In genomic region chr2:148932536-148932935, GRCh38 we compare ENCODE assay signal across 21 cellular contexts. TPM values are rescaled to one million over a fixed set of nuclear protein-coding genes. Genes with fewer than 3 reads are reported as not detected.
A peak's percentile ranks its signal among the peaks of the same experiment; 100 is the strongest.
DNase-seq lines count a peak whose midpoint lies in the region; ATAC-seq and TF ChIP-seq lines count a peak whose summit lies in the region.
"Had no signal": no experiment of that assay in that cellular context is flagged by ENCODE, and none has a peak within 500 bp of the region (broad histone marks: within the 10 kb centered on the region; RNA-seq: fewer than 3 reads in every experiment).

No MANE protein-coding gene starts in this region.

- H3K4me1 Mint-ChIP-seq in endodermal cell: peaks cover 12% of the 10 kb centered on the region

- peaks cover 18% of the 10 kb centered on the region for H3K27me3 Mint-ChIP-seq in endodermal cell (ENCODE audit: insufficient read depth)
- H3K27me3 Mint-ChIP-seq: CD4-positive, alpha-beta memory T cell had no signal

- H3K18ac ChIP-seq in IMR-90 (ENCODE audit: low read depth, low read length): no peak overlapping the region

- BruUV-seq in IMR-90 (replicated peaks; lab: Mats Ljungman, UMichigan): no TSS peak

- no peak overlapping the region for H4K8ac ChIP-seq in IMR-90 (ENCODE audit: low read depth in 2 of 2, low read length in 2 of 2)

- no peak overlapping the region for H2BK15ac ChIP-seq in IMR-90 (ENCODE audit: low read depth, low read length)

- H3K14ac ChIP-seq in IMR-90 (replicated peaks; ENCODE audit: low read depth, low read length): no peak overlapping the region

- TF ChIP-seq POLR2A in IMR-90 (IDR thresholded peaks at IDR 0.05; ENCODE audit: low read depth, low read length): no peak

- H3K36me3 ChIP-seq in IMR-90 (ENCODE audit: control insufficient read depth, insufficient read depth, low read length) (no peaks in the 10 kb centered on the region), endodermal cell (ENCODE audit: control insufficient read depth, insufficient read depth, low read length) (peaks cover 58% of the 10 kb centered on the region), Karpas-422 (ENCODE audit: insufficient read depth, low read length) (no peaks in the 10 kb centered on the region)
- H3K36me3 ChIP-seq: BLaER1 had no signal

- no peak overlapping the region for H2BK120ac ChIP-seq in IMR-90 (ENCODE audit: low read depth, low read length)

- in situ Hi-C loops in IMR-90 (cut with MboI; ENCODE audit: low sequenced_read_pairs): no loop called here

- no CpG with 5 or more reads among the region's 7 CpGs for WGBS in IMR-90 (ENCODE audit: extremely low coverage in 2 of 2, insufficient read length in 1 of 2), 2 experiments
- WGBS in endodermal cell (ENCODE audit: insufficient coverage in 1 of 2, insufficient read length in 1 of 2), 2 experiments: 84 to 90% methylated on average over 7 of the region's 7 CpGs

- CTCF ChIA-PET in IMR-90 (lab: Yijun Ruan, JAX): no interaction called here

- H3K4me1 ChIP-seq in IMR-90 (ENCODE audit: control insufficient read depth, insufficient read depth, low read length) (no peaks in the 10 kb centered on the region), endodermal cell (ENCODE audit: control insufficient read depth, insufficient read depth, low read length) (peaks cover 5% of the 10 kb centered on the region), Karpas-422 (ENCODE audit: low read length) (peaks cover 12% of the 10 kb centered on the region)
- H3K4me1 ChIP-seq: A549, BLaER1 had no signal

- no peak for DNase-seq in IMR-90
- DNase-seq in endodermal cell: no peak
- peak; percentile 42 for DNase-seq in medulla oblongata (ENCODE audit: extremely low spot score)
- peak in 16 of 49 donors; percentile 15 to 52 (median 34) for DNase-seq in substantia nigra (lab: John Stamatoyannopoulos, UW)
- no peak for DNase-seq in stimulated activated CD4-positive, alpha-beta T cell treated with anti-CD3 and anti-CD28 coated beads, Interleukin-2, amount 100 ng/mL, for 48 hours
- DNase-seq in Karpas-422: no peak
- no peak for DNase-seq in activated CD4-positive, alpha-beta T cell treated with anti-CD3 and anti-CD28 coated beads, Interleukin-2, amount 50 U/mL, for 1 hour
- DNase-seq: Calu3; CD4-positive, alpha-beta memory T cell; GF-D8; NCI-H1417 treated with DMSO at 0.1 percent for 48 hours; NCI-H2029; NCI-H2171 treated with DMSO at 0.1 percent for 48 hours; NCI-H748 treated with DMSO at 0.1 percent for 48 hours; NK-92 treated with Interleukin-12 subunit alpha and Interleukin-12 subunit beta, amount 100 ng/mL, for 24 hours; Right ventricle myocardium superior had no signal

- TF ChIP-seq CTCF in IMR-90 (conservative IDR thresholded peaks at IDR 0.05; ENCODE audit: low read depth, low read length): no peak
- no peak for TF ChIP-seq CTCF in endodermal cell (conservative IDR thresholded peaks at IDR 0.05)

- no peak overlapping the region for H3K23ac ChIP-seq in IMR-90 (ENCODE audit: low read depth, low read length)

- no peak overlapping the region for H3K56ac ChIP-seq in IMR-90 (ENCODE audit: extremely low read depth, insufficient read depth, low read length)

- H3K27ac Mint-ChIP-seq in endodermal cell: no peak overlapping the region
- H3K27ac Mint-ChIP-seq: CD4-positive, alpha-beta memory T cell had no signal

- H3K9ac ChIP-seq in IMR-90 (ENCODE audit: low read depth, low read length) (no peak overlapping the region), endodermal cell (ENCODE audit: extremely low read depth, low read length, poor library complexity, severe bottlenecking) (no peak overlapping the region), Karpas-422 (ENCODE audit: low read length) (no peak overlapping the region)
- H3K9ac ChIP-seq: BLaER1 had no signal

- H3K79me2 ChIP-seq in Karpas-422 (ENCODE audit: low read length): no peaks in the 10 kb centered on the region

- no peak overlapping the region for H4K5ac ChIP-seq in IMR-90 (ENCODE audit: low read depth, low read length)

- no peak overlapping the region for H3K4me3 Mint-ChIP-seq in endodermal cell
- H3K4me3 Mint-ChIP-seq: CD4-positive, alpha-beta memory T cell had no signal

- H2BK20ac ChIP-seq in IMR-90 (ENCODE audit: low read depth, low read length): no peak overlapping the region

- ATAC-seq in IMR-90 (ENCODE audit: low read depth) (no peak), HG02623 (IDR thresholded peaks at IDR 0.05; ENCODE audit: unreplicated experiment) (no peak)
- ATAC-seq: A549 had no signal

- TF ChIP-seq RAD21 in IMR-90 (IDR thresholded peaks at IDR 0.05; ENCODE audit: low read length): no peak

- H3K27me3 ChIP-seq in IMR-90 (ENCODE audit: control insufficient read depth, insufficient read depth, low read length) (no peaks in the 10 kb centered on the region; the same call in 1 of the 2 replicates), endodermal cell (ENCODE audit: control insufficient read depth, insufficient read depth, low read length, poor library complexity, severe bottlenecking) (peaks cover 91% of the 10 kb centered on the region), Karpas-422 (ENCODE audit: low read length) (no peaks in the 10 kb centered on the region)
- H3K27me3 ChIP-seq: BLaER1 had no signal

- no peak overlapping the region for H2AK9ac ChIP-seq in IMR-90 (replicated peaks; ENCODE audit: low read depth, low read length, poor library complexity)

- dilution Hi-C loops in IMR-90 (cut with HindIII; ENCODE audit: low sequenced_read_pairs, unreplicated experiment): no loop called here

- H3K9me3 Mint-ChIP-seq in endodermal cell: no peaks in the 10 kb centered on the region

- H3K9me1 ChIP-seq in IMR-90 (ENCODE audit: insufficient read depth, low read length): no peaks in the 10 kb centered on the region

- H3K4me3 ChIP-seq in IMR-90 (ENCODE audit: insufficient read depth, low read depth, low read length) (no peak overlapping the region), endodermal cell (ENCODE audit: low read length) (no peak overlapping the region), Karpas-422 (ENCODE audit: low read length) (no peak overlapping the region)
- H3K4me3 ChIP-seq: A549, BLaER1, SK-N-MC had no signal

- H3K9me2 ChIP-seq in Karpas-422 (replicated peaks; ENCODE audit: insufficient read depth, low read length): no peaks in the 10 kb centered on the region

- no peak overlapping the region for H4K91ac ChIP-seq in IMR-90 (ENCODE audit: insufficient read depth, low read depth, low read length)

- peaks cover 22% of the 10 kb centered on the region for H3K36me3 Mint-ChIP-seq in endodermal cell (ENCODE audit: low read depth)

- POLR2A ChIA-PET in IMR-90 (lab: Charles Lee; ENCODE audit: unreplicated experiment): no interaction called here

- H2BK5ac ChIP-seq in IMR-90 (ENCODE audit: low read depth, low read length, poor library complexity, severe bottlenecking): no peak overlapping the region

- intact Hi-C loops in IMR-90 (cut with micrococcal nuclease): no loop called here

- H4K20me1 ChIP-seq in IMR-90 (ENCODE audit: insufficient read depth, low read length): no peaks in the 10 kb centered on the region
- no peaks in the 10 kb centered on the region for H4K20me1 ChIP-seq in Karpas-422 (ENCODE audit: insufficient read depth, low read depth, low read length)
- H4K20me1 ChIP-seq: BLaER1 had no signal

- no peaks in the 10 kb centered on the region for H3K79me1 ChIP-seq in IMR-90 (ENCODE audit: low read depth in 1 of 2, low read length in 2 of 2)

- H3K27ac ChIP-seq in IMR-90 (ENCODE audit: insufficient read depth, low read length): no peak overlapping the region
- peak overlapping the region; percentile 42 for H3K27ac ChIP-seq in endodermal cell (ENCODE audit: low read depth, low read length)
- H3K27ac ChIP-seq in substantia nigra (ENCODE audit: low read depth, low read length, poor library complexity, severe bottlenecking): peak overlapping the region; percentile 3
- no peak overlapping the region for H3K27ac ChIP-seq in Karpas-422 (ENCODE audit: low read length)
- H3K27ac ChIP-seq: A549, BLaER1, HL-60, SK-N-MC had no signal

- H3K9me3 ChIP-seq in IMR-90 (ENCODE audit: control insufficient read depth, insufficient read depth, low read length) (no peaks in the 10 kb centered on the region), endodermal cell (ENCODE audit: control insufficient read depth, low read length) (no peaks in the 10 kb centered on the region), Karpas-422 (ENCODE audit: low read length) (no peaks in the 10 kb centered on the region)
- H3K9me3 ChIP-seq: A549, BLaER1 had no signal

- H2AFZ ChIP-seq in IMR-90 (replicated peaks; ENCODE audit: low read length, poor library complexity): peak overlapping the region; percentile 46
- no peak overlapping the region for H2AFZ ChIP-seq in Karpas-422 (ENCODE audit: low read length)

- no peak overlapping the region for H3K4ac ChIP-seq in IMR-90 (ENCODE audit: low read depth, low read length)

- H3K4me2 ChIP-seq in IMR-90 (ENCODE audit: low read depth, low read length) (no peak overlapping the region), Karpas-422 (ENCODE audit: low read depth, low read length, poor library complexity, severe bottlenecking) (no peak overlapping the region)
- H3K4me2 ChIP-seq: A549, BLaER1 had no signal

- H2AK5ac ChIP-seq in IMR-90 (ENCODE audit: low read depth, low read length): no peak overlapping the region

TF ChIP-seq in IMR-90, 13 proteins besides CTCF, POLR2A, EP300 and RAD21:
- TF ChIP-seq RFX5 (IDR thresholded peaks at IDR 0.05; ENCODE audit: low read depth, low read length): no peak
- TF ChIP-seq BHLHE40 (IDR thresholded peaks at IDR 0.05; ENCODE audit: low read depth, low read length): no peak
- TF ChIP-seq USF2 (IDR thresholded peaks at IDR 0.05; ENCODE audit: low read depth, low read length): no peak

RNA-seq across cellular contexts. Expression of gene KIF5C, which starts 57.5 kb away (rescaled TPM):
- total RNA-seq in IMR-90 (2012; rRNA removed) (0.18 and 0.28 TPM in 2 replicates), endodermal cell (10 to 100 TPM; 39.1 to 41.9 TPM)
- 0.10 and 0.13 TPM in 2 replicates for polyA plus RNA-seq in IMR-90 (2012; rRNA removed)
- 0.02 and 0.03 TPM in 2 replicates for polyA plus RNA-seq in IMR-90 (2012; cell fraction: cytosol; rRNA removed)
- 0.04 and 0.11 TPM in 2 replicates for polyA plus RNA-seq in IMR-90 (2012; cell fraction: nucleus; rRNA removed; ENCODE audit: low replicate concordance)
- polyA plus RNA-seq in endodermal cell (2013, experiment 1 of 2): 47.2 TPM
- polyA plus RNA-seq in endodermal cell (2013, experiment 2 of 2): 46.5 TPM
- total RNA-seq in Karpas-422 (2014; rRNA removed; shearing (Covaris generic); ENCODE audit: low replicate concordance): 8.3 and 11.3 TPM in 2 replicates

Comparison
In these comparisons a context has a peak if more than half of its experiments do, and no peak if none do; other contexts are left out.
1. H3K27ac ChIP-seq: peak in endodermal cell (single experiment) and substantia nigra (single experiment); none in IMR-90 (single experiment) and Karpas-422 (single experiment).